ENCODE assay signal across 8 cellular contexts in the genomic region with DNA sequence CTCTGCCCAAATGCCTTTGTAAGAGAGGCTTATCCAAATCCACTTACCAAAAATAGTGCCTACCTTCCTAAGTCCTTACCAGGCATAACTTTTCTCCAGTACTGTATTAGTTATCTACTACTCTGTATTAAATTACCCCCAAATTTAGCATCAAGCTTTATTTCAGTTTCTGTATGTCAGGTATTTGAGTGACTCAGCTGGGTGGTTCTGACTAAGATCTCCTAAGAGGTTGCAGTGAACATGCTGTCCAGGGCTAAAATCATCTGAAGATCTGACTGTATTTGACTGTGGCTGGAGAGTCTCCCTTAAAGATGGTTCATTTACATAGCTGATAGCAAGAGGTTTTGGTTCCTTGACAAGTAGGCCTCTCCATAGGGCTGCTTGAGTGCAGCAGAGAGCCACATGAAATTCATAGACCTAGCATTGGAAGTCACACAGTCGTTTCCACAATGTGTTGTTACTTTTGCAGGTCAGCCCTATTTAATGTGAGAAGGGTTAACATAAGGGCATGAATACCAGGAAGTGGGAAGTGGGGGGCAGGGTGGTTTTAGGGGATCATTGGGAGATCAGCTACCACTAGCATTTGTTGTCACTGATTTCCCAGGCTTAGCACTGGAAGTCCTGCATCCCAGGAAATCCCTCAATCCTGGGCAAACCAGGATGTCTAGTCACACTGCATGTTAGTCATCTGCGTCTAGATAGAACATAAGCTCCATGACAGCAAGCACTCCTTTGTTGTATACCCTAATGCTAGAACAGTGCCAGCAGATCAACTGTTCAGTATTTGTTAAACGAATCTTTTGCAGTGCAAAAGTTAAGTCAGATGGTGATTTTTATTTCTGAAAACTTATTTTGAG. TPM values are rescaled to one million over a fixed set of nuclear protein-coding genes. Genes with fewer than 3 reads are reported as not detected.
DNase-seq lines count a peak whose midpoint lies in the region; ATAC-seq, FAIRE-seq and TF ChIP-seq lines count a peak whose summit lies in the region.

No MANE protein-coding gene starts in this region.

- H3K36me3 Mint-ChIP-seq in Calu3 (ENCODE audit: insufficient read depth, unreplicated experiment) = peaks cover 47% of the 10 kb centered on the region
- peaks cover 34% of the 10 kb centered on the region for H3K36me3 Mint-ChIP-seq in activated T-helper 17 cell treated with anti-CD3 and anti-CD28 coated beads, Interleukin-2, amount 50 U/mL, for 72 hours (ENCODE audit: low read depth)

- CTCF ChIA-PET in Calu3 (lab: Charles Lee) = interaction anchor here (1.4 kb wide), 1 partner anchor 77 kb away, joined by 3 read pairs; no protein-coding TSS in a partner anchor

- FAIRE-seq in kidney (lab: Jason Lieb, UNC) = no peak

- H3K27ac ChIP-seq in kidney (ENCODE audit: low read depth in 2 of 2, low read length in 2 of 2) (no peak overlapping the region), substantia nigra (ENCODE audit: low read depth, low read length, poor library complexity, severe bottlenecking) (no peak overlapping the region)

- peaks cover 5 to 7% of the 10 kb centered on the region in 2 donors for H3K36me3 ChIP-seq in kidney (ENCODE audit: control insufficient read depth in 1 of 2, insufficient read depth in 2 of 2, low read length in 2 of 2)

- H3K4me1 Mint-ChIP-seq in Calu3 (ENCODE audit: low read depth, unreplicated experiment) = peaks cover 20% of the 10 kb centered on the region
- H3K4me1 Mint-ChIP-seq in activated T-helper 17 cell treated with anti-CD3 and anti-CD28 coated beads, Interleukin-2, amount 50 U/mL, for 72 hours = peaks cover 43% of the 10 kb centered on the region

- no peak for TF ChIP-seq CTCF in Calu3 (IDR thresholded peaks at IDR 0.05; ENCODE audit: unreplicated experiment)
- no peak for TF ChIP-seq CTCF in kidney (IDR thresholded peaks at IDR 0.05; ENCODE audit: borderline replicate concordance, extremely low read depth, insufficient read depth)

- H3K27ac Mint-ChIP-seq in Calu3 (ENCODE audit: unreplicated experiment) = peak overlapping the region; percentile 76
- H3K27ac Mint-ChIP-seq in activated T-helper 17 cell treated with anti-CD3 and anti-CD28 coated beads, Interleukin-2, amount 50 U/mL, for 72 hours = peak overlapping the region; percentile 91

- BruUV-seq in Calu3 (replicated peaks; lab: Mats Ljungman, UMichigan) = no TSS peak

- ATAC-seq in GM19455 (IDR thresholded peaks at IDR 0.05; ENCODE audit: unreplicated experiment) = peak; percentile 63
- ATAC-seq in HG03442 (IDR thresholded peaks at IDR 0.05; ENCODE audit: unreplicated experiment) = peak; percentile 80
- peak; percentile 82 for ATAC-seq in activated T-helper 17 cell treated with anti-CD3 and anti-CD28 coated beads, Interleukin-2, amount 50 U/mL, for 72 hours (replicated peaks)

- H3K4me3 Mint-ChIP-seq in Calu3 (ENCODE audit: low read depth, unreplicated experiment) = peak overlapping the region; percentile 93
- peak overlapping the region; percentile 100 for H3K4me3 Mint-ChIP-seq in activated T-helper 17 cell treated with anti-CD3 and anti-CD28 coated beads, Interleukin-2, amount 50 U/mL, for 72 hours

- H3K9ac ChIP-seq in kidney (ENCODE audit: low read length in 2 of 2) = no peak overlapping the region

- no peaks in the 10 kb centered on the region for H3K9me3 ChIP-seq in kidney (ENCODE audit: control insufficient read depth in 1 of 2, low read length in 2 of 2)

- intact Hi-C loops in Calu3 (cut with micrococcal nuclease; ENCODE audit: unreplicated experiment) (no loop called here), kidney (cut with DNase I) (no loop called here)

- no peak overlapping the region for H3K4me3 ChIP-seq in kidney (ENCODE audit: low read length in 2 of 2)

- DNase-seq in Calu3 = no peak
- DNase-seq in iris pigment epithelial cell (ENCODE audit: low read depth) = peak; percentile 89
- no peak for DNase-seq in kidney
- DNase-seq in substantia nigra (lab: John Stamatoyannopoulos, UW) = no peak
- DNase-seq in NCI-H1436 treated with DMSO at 0.1 percent for 48 hours (lab: John Stamatoyannopoulos, UW) = no peak

- no peaks in the 10 kb centered on the region for H3K9me3 Mint-ChIP-seq in Calu3 (ENCODE audit: low read depth, unreplicated experiment)
- no peaks in the 10 kb centered on the region for H3K9me3 Mint-ChIP-seq in activated T-helper 17 cell treated with anti-CD3 and anti-CD28 coated beads, Interleukin-2, amount 50 U/mL, for 72 hours

- H3K27me3 Mint-ChIP-seq in Calu3 (ENCODE audit: unreplicated experiment) = no peaks in the 10 kb centered on the region
- no peaks in the 10 kb centered on the region for H3K27me3 Mint-ChIP-seq in activated T-helper 17 cell treated with anti-CD3 and anti-CD28 coated beads, Interleukin-2, amount 50 U/mL, for 72 hours

- peaks cover 15 to 20% of the 10 kb centered on the region in 2 donors for H3K4me1 ChIP-seq in kidney (ENCODE audit: control insufficient read depth in 1 of 2, insufficient read depth in 1 of 2, low read depth in 1 of 2, low read length in 2 of 2)

RNA-seq across cellular contexts. Expression of a gene that starts 2.0 kb away (rescaled TPM):
- total RNA-seq in Calu3 (2022) (28.6 and 31.5 TPM in 2 replicates), kidney (30.2 TPM)
- 10 to 100 TPM; 27.0 to 37.3 TPM for total RNA-seq in activated T-helper 17 cell treated with anti-CD3 and anti-CD28 coated beads, Interleukin-2, amount 50 U/mL, for 72 hours
- 26.0 TPM for polyA plus RNA-seq in kidney (ENCODE audit: insufficient read depth, low read depth, low replicate concordance)
